In the genomic region with DNA sequence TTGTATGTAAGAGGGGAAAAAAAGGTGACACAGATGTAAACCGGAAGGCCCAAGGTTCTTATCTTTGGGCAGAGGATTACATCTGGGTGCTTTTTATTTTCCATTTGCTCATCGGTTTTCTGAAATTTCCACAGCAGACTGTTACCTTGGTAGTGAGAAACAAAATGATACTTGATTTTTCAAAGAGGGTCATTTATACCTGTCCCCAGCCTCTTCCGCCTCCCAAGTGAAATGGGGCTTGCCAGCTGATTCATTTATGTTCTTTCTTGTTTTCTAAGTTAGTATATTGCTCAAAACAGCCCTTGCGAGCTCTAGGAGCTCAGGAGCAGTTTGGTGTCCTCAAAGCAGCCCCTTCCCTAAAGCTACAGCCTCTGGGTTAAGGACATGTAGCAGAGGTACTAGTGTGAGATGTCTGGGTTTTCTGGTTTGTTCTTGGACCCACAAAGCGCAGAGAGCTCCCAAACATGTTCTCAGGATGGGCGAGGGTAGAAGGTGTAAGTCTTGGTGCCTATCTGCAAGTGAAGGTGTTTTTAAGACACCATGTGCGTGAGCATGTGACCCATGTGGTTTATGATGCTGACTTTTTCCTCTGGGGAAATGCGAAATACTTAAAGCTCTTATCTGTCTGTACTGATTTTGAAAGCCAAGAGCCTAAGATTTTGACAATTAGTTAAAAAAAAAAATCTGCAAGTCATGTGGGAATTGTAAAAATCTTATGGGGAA, we compare ENCODE assay signal across 10 cellular contexts.
A peak's percentile ranks its signal among the peaks of the same experiment; 100 is the strongest.
DNase-seq lines count a peak whose midpoint lies in the region; ATAC-seq and TF ChIP-seq lines count a peak whose summit lies in the region.
"Had no signal": no experiment of that assay in that cellular context is flagged by ENCODE, and none has a peak within 500 bp of the region (broad histone marks: within the 10 kb centered on the region; RNA-seq: fewer than 3 reads in every experiment).

No MANE protein-coding gene starts in this region.

- peaks cover 17% of the 10 kb centered on the region for H3K4me1 ChIP-seq in KMS-11 (ENCODE audit: low read depth, poor library complexity, severe bottlenecking)

- H3K4me3 ChIP-seq in KMS-11 (IDR thresholded peaks at IDR 0.05; ENCODE audit: insufficient read depth, low read depth, low read length): no peak overlapping the region
- H3K4me3 ChIP-seq: HAP-1 had no signal

- peak overlapping the region; percentile 39 for H3K27ac ChIP-seq in KMS-11

- peak; percentile 63 for ATAC-seq in GM21825 (IDR thresholded peaks at IDR 0.05; ENCODE audit: unreplicated experiment)

- H3K4me2 ChIP-seq in KMS-11: no peak overlapping the region; the same call in 1 of the 2 replicates

- DNase-seq in NCI-H82 (lab: John Stamatoyannopoulos, UW): peak; percentile 5
- DNase-seq in NCI-H82 treated with DMSO at 0.1 percent for 48 hours (lab: John Stamatoyannopoulos, UW; ENCODE audit: unreplicated experiment): no peak
- DNase-seq in stimulated activated CD4-positive, alpha-beta T cell treated with anti-CD3 and anti-CD28 coated beads, Interleukin-2, amount 100 ng/mL, for 24 hours: peak; percentile 20 to 26
- no peak for DNase-seq in NCI-H446 treated with DMSO at 0.1 percent for 48 hours (lab: John Stamatoyannopoulos, UW)
- no peak for DNase-seq in HPDE6-E6E7 (ENCODE audit: extremely low spot score)
- no peak for DNase-seq in activated effector memory CD4-positive, alpha-beta T cell treated with Interleukin-2 at 50 U/mL for 16 hours
- DNase-seq: SHP77 had no signal

- no peaks in the 10 kb centered on the region for H3K27me3 ChIP-seq in KMS-11 (ENCODE audit: insufficient read depth, low read depth)

- TF ChIP-seq CTCF in KMS-11 (conservative IDR thresholded peaks at IDR 0.05; ENCODE audit: low read depth, low read length): no peak

- no peaks in the 10 kb centered on the region for H4K20me1 ChIP-seq in KMS-11 (ENCODE audit: insufficient read depth)

- H3K36me3 ChIP-seq in KMS-11 (ENCODE audit: insufficient read depth): no peaks in the 10 kb centered on the region
- H3K36me3 ChIP-seq: HAP-1 had no signal

- H2AFZ ChIP-seq in KMS-11 (ENCODE audit: low read depth): no peak overlapping the region

- H3K79me2 ChIP-seq in KMS-11 (ENCODE audit: insufficient read depth, low read depth): 0 out of 2 replicates have a peak, but pooled peaks cover 8% of the 10 kb centered on the region

- no peak overlapping the region for H3K9ac ChIP-seq in KMS-11

Comparison
In these comparisons a context has a peak if more than half of its experiments do, and no peak if none do; other contexts are left out.
1. DNase-seq: peak in NCI-H82 (single experiment) and stimulated activated CD4-positive, alpha-beta T cell treated with anti-CD3 and anti-CD28 coated beads, Interleukin-2, amount 100 ng/mL, for 24 hours (2 of 2); none in NCI-H82 treated with DMSO at 0.1 percent for 48 hours (single experiment), NCI-H446 treated with DMSO at 0.1 percent for 48 hours (single experiment), HPDE6-E6E7 (single experiment) and activated effector memory CD4-positive, alpha-beta T cell treated with Interleukin-2 at 50 U/mL for 16 hours (single experiment).